In genomic region chr2:218892693-218893348, GRCh38 we compare ENCODE assay signal across 8 cellular contexts.
DNase-seq lines count a peak whose midpoint lies in the region; ATAC-seq lines count a peak whose summit lies in the region.

No MANE protein-coding gene starts in this region.

- DNase-seq in AML-193 (lab: John Stamatoyannopoulos, UW) = peak; percentile 63 to 75
- DNase-seq in NCI-H524 treated with DMSO at 0.1 percent for 48 hours (lab: John Stamatoyannopoulos, UW) = peak; percentile 51
- peak; percentile 64 to 69 for DNase-seq in activated CD4-positive, alpha-beta T cell treated with anti-CD3 and anti-CD28 coated beads, Interleukin-2, amount 50 U/mL, for 24 hours (ENCODE audit: low read depth in 1 of 2, low spot score in 1 of 2)
- DNase-seq in ecto neural progenitor cell (ENCODE audit: low spot score) = peak; percentile 87
- peak; percentile 40 for DNase-seq in middle frontal gyrus (ENCODE audit: extremely low spot score, low spot score)
- peak; percentile 66 for DNase-seq in stimulated activated CD8-positive, alpha-beta memory T cell treated with anti-CD3 and anti-CD28 coated beads, Interleukin-2, amount 100 ng/mL, for 1 hour (ENCODE audit: low read depth in 2 of 2)

- ATAC-seq in GM18907 (IDR thresholded peaks at IDR 0.05; ENCODE audit: unreplicated experiment) (peak; percentile 50), HG03135 (IDR thresholded peaks at IDR 0.05; ENCODE audit: unreplicated experiment) (peak; percentile 38)

Comparison
In these comparisons a context has a peak if more than half of its experiments do, and no peak if none do; other contexts are left out.
1. Peak in every context shown above with its lines: DNase-seq and ATAC-seq.